In genomic region chr3:45626096-45626887, GRCh38 we compare ENCODE assay signal across 17 cellular contexts. TPM values are rescaled to one million over a fixed set of nuclear protein-coding genes. Genes with fewer than 3 reads are reported as not detected.
DNase-seq lines count a peak whose midpoint lies in the region; ATAC-seq, FAIRE-seq and TF ChIP-seq lines count a peak whose summit lies in the region.
"Had no signal": no experiment of that assay in that cellular context is flagged by ENCODE, and none has a peak within 500 bp of the region (broad histone marks: within the 10 kb centered on the region; RNA-seq: fewer than 3 reads in every experiment).

No MANE protein-coding gene starts in this region.

- TF ChIP-seq CTCF in A549 (IDR thresholded peaks at IDR 0.05) (no peak), GM12878 (IDR thresholded peaks at IDR 0.05 in 2 of 3, conservative IDR thresholded peaks at IDR 0.05 in 1 of 3; ENCODE audit: control insufficient read depth in 2 of 3, extremely low read depth in 1 of 3, insufficient read depth in 1 of 3, low read depth in 3 of 3, low read length in 3 of 3) (no peak), mucosa of descending colon (IDR thresholded peaks at IDR 0.05) (no peak), MM.1S (IDR thresholded peaks at IDR 0.05; ENCODE audit: low read length) (no peak)

- peaks cover 86% of the 10 kb centered on the region for H3K79me2 ChIP-seq in GM23248 (ENCODE audit: insufficient read depth)
- peaks cover 30% of the 10 kb centered on the region for H3K79me2 ChIP-seq in GM12878 (ENCODE audit: control insufficient read depth, insufficient read depth, low read length)
- H3K79me2 ChIP-seq in MM.1S (ENCODE audit: low read length), result peaks cover 98% of the 10 kb centered on the region

- RAD21 ChIA-PET in GM12878 (lab: Charles Lee; ENCODE audit: unreplicated experiment), result no interaction called here

- H3K27me3 ChIP-seq in GM23248 (replicated peaks; ENCODE audit: insufficient read depth) (no peaks in the 10 kb centered on the region), GM12878 (replicated peaks in 1 of 2; ENCODE audit: control insufficient read depth in 2 of 2, insufficient read depth in 2 of 2, low read length in 1 of 2) (no peaks in the 10 kb centered on the region), MM.1S (replicated peaks; ENCODE audit: insufficient read depth, low read length) (no peaks in the 10 kb centered on the region)
- H3K27me3 ChIP-seq: MG63 had no signal

- no peak overlapping the region for H2AFZ ChIP-seq in GM23248
- H2AFZ ChIP-seq in GM12878 (ENCODE audit: control insufficient read depth, low read depth, low read length), result no peak overlapping the region
- H2AFZ ChIP-seq in MM.1S (ENCODE audit: low read length), result no peak overlapping the region

- POLR2A ChIA-PET in A549 (lab: Yijun Ruan, JAX) (no interaction called here), GM12878 (lab: Charles Lee) (no interaction called here)

- no peak overlapping the region for H3K9ac ChIP-seq in GM23248
- no peak overlapping the region for H3K9ac ChIP-seq in GM12878 (ENCODE audit: control insufficient read depth, insufficient read depth, low read length)
- H3K9ac ChIP-seq in MM.1S (ENCODE audit: low read length), result no peak overlapping the region
- H3K9ac ChIP-seq: KMS-11 had no signal

- no peaks in the 10 kb centered on the region for H3K36me3 ChIP-seq in GM23248 (ENCODE audit: low read depth)
- H3K36me3 ChIP-seq in GM12878 (ENCODE audit: control insufficient read depth in 2 of 2, insufficient read depth in 2 of 2, low read length in 1 of 2), result peaks cover 9 to 20% of the 10 kb centered on the region in 2 experiments
- no peaks in the 10 kb centered on the region for H3K36me3 ChIP-seq in mucosa of descending colon (ENCODE audit: low read depth)
- H3K36me3 ChIP-seq in MM.1S (replicated peaks; ENCODE audit: insufficient read depth, low read length), result peaks cover 7% of the 10 kb centered on the region; the same call in 1 of the 2 replicates
- H3K36me3 ChIP-seq: MG63 had no signal

- WGBS in A549 (ENCODE audit: missing lambda C conversion rate), result 22% methylated on average over 4 of the region's 4 CpGs
- WGBS in GM23248 (ENCODE audit: low coverage in 1 of 2, low lambda C conversion rate in 2 of 2, missing lambda C conversion rate in 2 of 2), 2 experiments, result 75 to 79% methylated on average over 4 of the region's 4 CpGs
- 59% methylated on average over 4 of the region's 4 CpGs for WGBS in GM12878 (ENCODE audit: insufficient coverage, insufficient replicate concordance, low lambda C conversion rate, missing lambda C conversion rate)

- TF ChIP-seq EP300 in A549 (IDR thresholded peaks at IDR 0.05) (no peak), GM12878 (IDR thresholded peaks at IDR 0.05; ENCODE audit: borderline replicate concordance in 1 of 2, control insufficient read depth in 1 of 2, low read depth in 2 of 2, low read length in 2 of 2) (no peak)

- SMC1A ChIA-PET in GM12878 (lab: Charles Lee; ENCODE audit: uncharacterized antibody, unreplicated experiment), result interaction anchor here (1.0 to 1.5 kb wide), 2 partner anchors 13 to 15 kb away, joined by 3 read pairs; no protein-coding TSS in a partner anchor

- no peaks in the 10 kb centered on the region for H4K20me1 ChIP-seq in GM23248 (ENCODE audit: insufficient read depth)
- peaks cover 12% of the 10 kb centered on the region; the same call in 1 of the 2 replicates for H4K20me1 ChIP-seq in GM12878 (ENCODE audit: control insufficient read depth, insufficient read depth)
- peaks cover 29% of the 10 kb centered on the region; the same call in 1 of the 2 replicates for H4K20me1 ChIP-seq in MM.1S (ENCODE audit: insufficient read depth, low read length)

- H3K4me1 ChIP-seq in A549, result peaks cover 77% of the 10 kb centered on the region
- H3K4me1 ChIP-seq in GM23248 (ENCODE audit: insufficient read depth), result peaks cover 8% of the 10 kb centered on the region; the same call in 1 of the 2 replicates
- peaks cover 8% of the 10 kb centered on the region for H3K4me1 ChIP-seq in GM12878 (ENCODE audit: control insufficient read depth, insufficient read depth, low read length)
- peaks cover 9% of the 10 kb centered on the region for H3K4me1 ChIP-seq in mucosa of descending colon (ENCODE audit: low read depth)
- H3K4me1 ChIP-seq in MM.1S (ENCODE audit: low read length), result peaks cover 32% of the 10 kb centered on the region

- ATAC-seq in A549, result no peak
- ATAC-seq in GM12878, result no peak
- ATAC-seq in mucosa of descending colon, result peak; percentile 47
- ATAC-seq in GM21737 (IDR thresholded peaks at IDR 0.05; ENCODE audit: unreplicated experiment), result no peak
- ATAC-seq: Panc1 had no signal

- no peaks in the 10 kb centered on the region for H3K9me2 ChIP-seq in GM23248 (ENCODE audit: insufficient read depth)
- no peaks in the 10 kb centered on the region for H3K9me2 ChIP-seq in MM.1S (replicated peaks; ENCODE audit: insufficient read depth, low read length)

- in situ Hi-C loops in GM23248 (cut with MboI), result no loop called here
- in situ Hi-C loops in GM12878 (cut with MboI), result no loop called here

- CTCF ChIA-PET in A549 (lab: Yijun Ruan, JAX) (interaction anchor here (0.9 to 1.7 kb wide), 3 partner anchors 8 to 34 kb away, joined by 3 to 5 read pairs (median 3); no protein-coding TSS in a partner anchor), GM12878 (lab: Yijun Ruan, JAX) (interaction anchor here (0.6 to 3.5 kb wide), 2 partner anchors 34 to 117 kb away, joined by 4 to 14 read pairs; no protein-coding TSS in a partner anchor)

- no peak overlapping the region for H3K4me3 ChIP-seq in A549
- no peak overlapping the region for H3K4me3 ChIP-seq in GM23248
- H3K4me3 ChIP-seq in GM12878, result no peak overlapping the region
- H3K4me3 ChIP-seq in mucosa of descending colon, result no peak overlapping the region
- H3K4me3 ChIP-seq in MM.1S (ENCODE audit: low read length), result no peak overlapping the region
- H3K4me3 ChIP-seq: MG63 had no signal

- TF ChIP-seq RAD21 in A549 (conservative IDR thresholded peaks at IDR 0.05 in 1 of 2, IDR thresholded peaks at IDR 0.05 in 1 of 2) (no peak), GM12878 (IDR thresholded peaks at IDR 0.05; ENCODE audit: insufficient read depth, low read depth, low read length) (no peak)

- H3K9me3 ChIP-seq in A549, result no peaks in the 10 kb centered on the region
- H3K9me3 ChIP-seq in GM23248 (ENCODE audit: low read depth), result no peaks in the 10 kb centered on the region
- no peaks in the 10 kb centered on the region for H3K9me3 ChIP-seq in GM12878 (replicated peaks; ENCODE audit: control insufficient read depth, insufficient read depth, low read length)
- no peaks in the 10 kb centered on the region for H3K9me3 ChIP-seq in mucosa of descending colon
- no peaks in the 10 kb centered on the region for H3K9me3 ChIP-seq in MM.1S (replicated peaks; ENCODE audit: insufficient read depth, low read length)

- BruUV-seq in GM12878 (replicated peaks; lab: Mats Ljungman, UMichigan), result TSS peak; percentile 7

- FAIRE-seq in A549 (lab: Jason Lieb, UNC), result no peak
- FAIRE-seq in GM12878 (lab: Jason Lieb, UNC), result no peak

- H3F3A ChIP-seq in GM23248 (ENCODE audit: insufficient read depth) (peaks cover 4% of the 10 kb centered on the region; the same call in 1 of the 2 replicates), MM.1S (ENCODE audit: insufficient read depth, low read length) (peaks cover 12% of the 10 kb centered on the region; the same call in 1 of the 2 replicates)

- TF ChIP-seq POLR2A in A549 (IDR thresholded peaks at IDR 0.05; ENCODE audit: low read length) (no peak), GM12878 (IDR thresholded peaks at IDR 0.05; ENCODE audit: low read depth, low read length) (no peak)

- H3K4me2 ChIP-seq in A549 (peak overlapping the region; percentile 50), GM23248 (ENCODE audit: unreplicated experiment) (no peak overlapping the region), GM12878 (ENCODE audit: control insufficient read depth, insufficient read depth) (no peak overlapping the region), MM.1S (ENCODE audit: low read depth, low read length) (no peak overlapping the region)
- H3K4me2 ChIP-seq: KMS-11 had no signal

- DNase-seq in A549 (ENCODE audit: low read depth in 1 of 2, low spot score in 1 of 2) (no peak), GM23248 (peak; percentile 41), GM12878 (ENCODE audit: low read depth, low spot score) (no peak), mucosa of descending colon (no peak), MM.1S (no peak), GDM1 (lab: John Stamatoyannopoulos, UW) (no peak)
- DNase-seq in activated CD4-positive, alpha-beta T cell treated with anti-CD3 and anti-CD28 coated beads, Interleukin-2, amount 50 U/mL, for 4 hours, result no peak
- DNase-seq: DMS79 treated with DMSO at 0.1 percent for 48 hours, GOT3, MG63, NCI-H1092 treated with DMSO at 0.1 percent for 48 hours, NCI-H2081 treated with DMSO at 0.1 percent for 48 hours, NCI-H510A treated with DMSO at 0.1 percent for 48 hours, NCI-H82 had no signal

- intact Hi-C loops in GM12878 (cut with micrococcal nuclease; ENCODE audit: unreplicated experiment), result no loop called here
- intact Hi-C loops in mucosa of descending colon (cut with DNase I, micrococcal nuclease), result no loop called here

- peak overlapping the region; percentile 45 to 63; a peak in 4 of 6 replicates for H3K27ac ChIP-seq in A549
- H3K27ac ChIP-seq in GM23248, result no peak overlapping the region
- no peak overlapping the region for H3K27ac ChIP-seq in GM12878 (ENCODE audit: control insufficient read depth, insufficient read depth)
- no peak overlapping the region for H3K27ac ChIP-seq in MM.1S (ENCODE audit: low read length)
- H3K27ac ChIP-seq: KMS-11 had no signal

RNA-seq across cellular contexts. Expression of gene LIMD1, which starts 31.7 kb away (rescaled TPM):
- polyA plus RNA-seq in A549 (2011; rRNA removed), result 30.7 and 38.6 TPM in 2 replicates
- 14.9 and 20.0 TPM in 2 replicates for polyA plus RNA-seq in A549 (2012; cell fraction: cytosol; rRNA removed)
- 48.7 and 51.2 TPM in 2 replicates for polyA plus RNA-seq in A549 (2012; cell fraction: nucleus; rRNA removed)
- polyA plus RNA-seq in A549 (2017; fragmentation: RNase III; extraction: RNeasy Plus Mini Kit Qiagen cat#74134 plus additional on column Dnase treatment), result 17.4 to 18.8 TPM (median 18.8 TPM) in 3 replicates
- polyA minus RNA-seq in A549 (2011; rRNA and poly(A)+ RNA removed), result 95.4 and 109 TPM in 2 replicates
- 8.3 and 10.3 TPM in 2 replicates for total RNA-seq in GM23248 (2014; rRNA removed; shearing (Covaris generic))
- polyA plus RNA-seq in GM23248 (2016; fragmentation: Nextera tagmentation; extraction: Ambion mirVana), result 6.2 and 8.6 TPM in 2 replicates
- total RNA-seq in GM12878 (2013; cell fraction: nucleolus; rRNA removed), result 181 and 205 TPM in 2 replicates
- total RNA-seq in GM12878 (2014; rRNA removed), result 26.4 and 27.3 TPM in 2 replicates
- 21.5 and 21.7 TPM in 2 replicates for total RNA-seq in GM12878 (2014; rRNA removed; fragmentation: Illumina TruSeq; extraction: Trizol)
- 47.2 and 54.5 TPM in 2 replicates for total RNA-seq in GM12878 (2021)
- 17.9 TPM for polyA plus RNA-seq in GM12878 (2011; ENCODE audit: low read depth)
- 32.2 and 43.1 TPM in 2 replicates for polyA plus RNA-seq in GM12878 (2011; rRNA removed)
- 44.6 and 49.4 TPM in 2 replicates for polyA plus RNA-seq in GM12878 (2011; cell fraction: cytosol; rRNA removed)
- 123 and 153 TPM in 2 replicates for polyA plus RNA-seq in GM12878 (2011; cell fraction: nucleus; rRNA removed)
- polyA plus RNA-seq in GM12878 (2012), result 34.5 and 37.3 TPM in 2 replicates
- 19.8 and 23.7 TPM in 2 replicates for polyA plus RNA-seq in GM12878 (2014; fragmentation: Illumina TruSeq; extraction: Trizol)
- polyA plus RNA-seq in GM12878 (2014; fragmentation: Nextera tagmentation; extraction: Ambion mirVana), result 1 to 10 TPM; 1.7 to 2.9 TPM
- polyA plus RNA-seq in GM12878 (2014; rRNA removed), result 37.6 and 37.8 TPM in 2 replicates
- polyA plus RNA-seq in GM12878 (2016; fragmentation: Nextera tagmentation; extraction: Ambion mirVana), result 10 to 100 TPM; 20.5 to 23.3 TPM
- 54.3 and 118 TPM in 2 replicates for polyA minus RNA-seq in GM12878 (2011; rRNA and poly(A)+ RNA removed)
- 32.5 and 37.2 TPM in 2 replicates for polyA minus RNA-seq in GM12878 (2011; cell fraction: cytosol; rRNA and poly(A)+ RNA removed)
- 45.0 and 74.1 TPM in 2 replicates for polyA minus RNA-seq in GM12878 (2011; cell fraction: nucleus; rRNA and poly(A)+ RNA removed)
- total RNA-seq in mucosa of descending colon, result 10 to 100 TPM; 36.0 to 40.9 (median 38.9) TPM

Comparison
In these comparisons a context has a peak if more than half of its experiments do, and no peak if none do; other contexts are left out.
1. H3K27ac ChIP-seq: peak in A549 (2 of 2); none in GM23248 (single experiment), GM12878 (single experiment) and MM.1S (single experiment).